22 cellular contexts compared by ENCODE assay signal in the genomic region with DNA sequence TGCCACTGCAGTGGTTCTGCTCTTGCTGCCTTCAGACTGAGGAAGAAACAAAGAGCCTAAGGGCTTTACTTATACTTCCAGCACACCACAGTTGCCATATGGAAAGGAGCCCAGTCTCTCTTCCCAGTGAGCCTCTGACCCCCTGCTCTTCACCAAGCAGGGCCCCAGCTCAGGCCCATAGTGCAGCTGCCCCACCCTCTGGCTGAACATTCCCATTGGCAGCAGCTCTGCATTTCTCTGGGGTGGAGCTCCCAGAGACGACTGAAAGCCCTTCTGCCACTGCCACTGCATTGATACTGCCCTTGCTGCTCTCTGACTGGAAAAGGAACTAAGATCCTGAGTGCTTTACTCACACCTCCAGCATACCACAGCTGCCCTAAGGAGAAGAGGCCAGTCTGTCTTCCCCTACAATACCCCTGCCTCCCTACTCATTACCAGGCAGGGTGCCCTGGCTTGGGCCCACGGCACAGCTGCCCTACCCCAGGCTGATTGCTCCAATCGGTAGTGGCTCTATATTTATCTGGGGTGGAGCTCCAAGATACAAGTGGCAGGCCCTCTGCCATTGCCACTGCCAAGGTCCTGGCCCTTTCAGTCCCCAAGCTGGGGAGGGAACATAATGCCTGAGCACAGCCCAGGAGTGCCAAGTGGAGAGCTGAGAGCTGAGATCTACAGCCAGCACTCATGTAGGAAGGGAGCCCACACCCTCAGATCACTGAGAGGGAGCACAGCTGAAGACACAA. TPM values are rescaled to one million over a fixed set of nuclear protein-coding genes. Genes with fewer than 3 reads are reported as not detected.
DNase-seq lines count a peak whose midpoint lies in the region; ATAC-seq lines count a peak whose summit lies in the region.
"Had no signal": no experiment of that assay in that cellular context is flagged by ENCODE, and none has a peak within 500 bp of the region (broad histone marks: within the 10 kb centered on the region; RNA-seq: fewer than 3 reads in every experiment).

No MANE protein-coding gene starts in this region.

- no peak overlapping the region for H3K23ac ChIP-seq in mesendoderm (ENCODE audit: low read length)

- no peaks in the 10 kb centered on the region for H3K9me3 Mint-ChIP-seq in activated CD4-positive, alpha-beta memory T cell treated with anti-CD3 and anti-CD28 coated beads for 36 hours
- H3K9me3 Mint-ChIP-seq: activated CD4-positive, alpha-beta T cell treated with anti-CD3 and anti-CD28 coated beads, Interleukin-2, amount 10 ng/mL, durations not matched to agents 24 days and 14 days had no signal

- H3K18ac ChIP-seq in mesendoderm (ENCODE audit: low read length), result no peak overlapping the region

- no peaks in the 10 kb centered on the region for H3K27me3 Mint-ChIP-seq in activated CD4-positive, alpha-beta memory T cell treated with anti-CD3 and anti-CD28 coated beads for 36 hours
- H3K27me3 Mint-ChIP-seq: activated CD4-positive, alpha-beta T cell treated with anti-CD3 and anti-CD28 coated beads, Interleukin-2, amount 10 ng/mL, durations not matched to agents 24 days and 14 days had no signal

- no peak overlapping the region for H3K4me2 ChIP-seq in mesendoderm (ENCODE audit: low read length)
- H3K4me2 ChIP-seq: A549, BLaER1 had no signal

- H3K79me2 ChIP-seq in mesendoderm (ENCODE audit: control insufficient read depth, insufficient read depth, low read length), result no peaks in the 10 kb centered on the region

- no peak overlapping the region for H3K56ac ChIP-seq in mesendoderm (ENCODE audit: low read length)

- H3K27ac Mint-ChIP-seq in activated CD4-positive, alpha-beta memory T cell treated with anti-CD3 and anti-CD28 coated beads for 36 hours, result no peak overlapping the region
- H3K27ac Mint-ChIP-seq: activated CD4-positive, alpha-beta T cell treated with anti-CD3 and anti-CD28 coated beads, Interleukin-2, amount 10 ng/mL, durations not matched to agents 24 days and 14 days had no signal

- H3K27ac ChIP-seq in mesendoderm (ENCODE audit: low read depth, low read length), result no peak overlapping the region
- H3K27ac ChIP-seq: A549, BLaER1 had no signal

- no peak overlapping the region for H3K9ac ChIP-seq in mesendoderm (ENCODE audit: low read length)
- H3K9ac ChIP-seq: BLaER1 had no signal

- H2BK15ac ChIP-seq in mesendoderm (replicated peaks; ENCODE audit: low read depth), result no peak overlapping the region

- ATAC-seq in Right ventricle myocardium superior (ENCODE audit: poor library complexity) (peak; percentile 95), HG03520 (IDR thresholded peaks at IDR 0.05; ENCODE audit: unreplicated experiment) (no peak)
- ATAC-seq: A549 had no signal

- H4K5ac ChIP-seq in mesendoderm (ENCODE audit: low read length), result no peak overlapping the region

- no peak overlapping the region for H3K4me3 Mint-ChIP-seq in activated CD4-positive, alpha-beta memory T cell treated with anti-CD3 and anti-CD28 coated beads for 36 hours
- H3K4me3 Mint-ChIP-seq: activated CD4-positive, alpha-beta T cell treated with anti-CD3 and anti-CD28 coated beads, Interleukin-2, amount 10 ng/mL, durations not matched to agents 24 days and 14 days; neural crest cell had no signal

- no CpG with 5 or more reads among the region's 3 CpGs for WGBS in mesendoderm (ENCODE audit: extremely low coverage, insufficient coverage, low lambda C conversion rate)

- H3K79me1 ChIP-seq in mesendoderm (ENCODE audit: low read length), result no peaks in the 10 kb centered on the region

- no peak overlapping the region for H2BK120ac ChIP-seq in mesendoderm (ENCODE audit: low read depth, low read length)

- peaks cover 24% of the 10 kb centered on the region for H3K4me1 Mint-ChIP-seq in activated CD4-positive, alpha-beta memory T cell treated with anti-CD3 and anti-CD28 coated beads for 36 hours (ENCODE audit: low read depth)

- intact Hi-C loops in Right ventricle myocardium superior (cut with DNase I), result no loop called here
- intact Hi-C loops in activated CD4-positive, alpha-beta memory T cell treated with anti-CD3 and anti-CD28 coated beads for 36 hours (cut with micrococcal nuclease), result no loop called here
- intact Hi-C loops in posterior vena cava (cut with DNase I), result no loop called here

- H2AK5ac ChIP-seq in mesendoderm (ENCODE audit: low read length), result no peak overlapping the region

- no peaks in the 10 kb centered on the region for H3K27me3 ChIP-seq in mesendoderm (ENCODE audit: insufficient read depth, low read length, poor library complexity)

- no peak overlapping the region for H3K4ac ChIP-seq in mesendoderm (ENCODE audit: low read depth, low read length)

- H3K36me3 ChIP-seq in mesendoderm (ENCODE audit: control insufficient read depth, insufficient read depth, low read length), result no peaks in the 10 kb centered on the region
- H3K36me3 ChIP-seq: BLaER1 had no signal

- H3K4me1 ChIP-seq in mesendoderm (ENCODE audit: control insufficient read depth, low read depth, low read length), result no peaks in the 10 kb centered on the region
- H3K4me1 ChIP-seq: A549, BLaER1 had no signal

- CTCF ChIA-PET in activated CD4-positive, alpha-beta memory T cell treated with anti-CD3 and anti-CD28 coated beads for 36 hours (lab: Charles Lee), result no interaction called here

- POLR2A ChIA-PET in activated CD4-positive, alpha-beta memory T cell treated with anti-CD3 and anti-CD28 coated beads for 36 hours (lab: Charles Lee), result no interaction called here

- no peak overlapping the region for H2BK5ac ChIP-seq in mesendoderm (ENCODE audit: low read length)

- DNase-seq in DMS 273 (lab: John Stamatoyannopoulos, UW; ENCODE audit: unreplicated experiment) (peak; percentile 71), NCI-H82 treated with DMSO at 0.1 percent for 48 hours (lab: John Stamatoyannopoulos, UW; ENCODE audit: unreplicated experiment) (peak; percentile 16), Right ventricle myocardium superior (peak; percentile 64), mesendoderm (peak; percentile 8), cerebellar nuclear complex (lab: John Stamatoyannopoulos, UW) (no peak), posterior vena cava (ENCODE audit: low spot score) (no peak)
- no peak for DNase-seq in activated CD4-positive, alpha-beta memory T cell treated with anti-CD3 and anti-CD28 coated beads for 36 hours
- DNase-seq: activated CD4-positive, alpha-beta T cell treated with anti-CD3 and anti-CD28 coated beads, Interleukin-2, amount 10 ng/mL, durations not matched to agents 24 days and 14 days; Calu3; foreskin melanocyte; NCI-H1105 treated with DMSO at 0.1 percent for 48 hours; stimulated activated CD4-positive, alpha-beta T cell treated with anti-CD3 and anti-CD28 coated beads, Interleukin-12 subunit alpha, Interleukin-12 subunit beta, amount 100 ng/mL, for 4 hours had no signal

- peaks cover 3% of the 10 kb centered on the region for H3K36me3 Mint-ChIP-seq in activated CD4-positive, alpha-beta memory T cell treated with anti-CD3 and anti-CD28 coated beads for 36 hours

- H4K8ac ChIP-seq in mesendoderm (ENCODE audit: low read depth, low read length), result no peak overlapping the region

- no peak overlapping the region for H3K4me3 ChIP-seq in mesendoderm (ENCODE audit: low read length)
- H3K4me3 ChIP-seq: A549, BLaER1 had no signal

RNA-seq across cellular contexts. Expression of gene AWAT2, which starts 36.1 kb away (rescaled TPM):
- total RNA-seq in Right ventricle myocardium superior (not detected), posterior vena cava (not detected)
- polyA plus RNA-seq in mesendoderm (2013, experiment 1 of 2), result 0.04 TPM
- polyA plus RNA-seq in mesendoderm (2013, experiment 2 of 2), result not detected
- not detected for total RNA-seq in activated CD4-positive, alpha-beta memory T cell treated with anti-CD3 and anti-CD28 coated beads for 36 hours
- total RNA-seq: activated CD4-positive, alpha-beta T cell treated with anti-CD3 and anti-CD28 coated beads, Interleukin-2, amount 10 ng/mL, durations not matched to agents 24 days and 14 days; Calu3; mononuclear cell; neural crest cell; OCI-LY7; ureter had no signal
- polyA plus RNA-seq: A549, adipose tissue had no signal

RNA-seq across cellular contexts. Expression of gene OTUD6A, which starts 48.6 kb away (rescaled TPM):
- not detected for total RNA-seq in Right ventricle myocardium superior
- polyA plus RNA-seq in mesendoderm (2013, experiment 1 of 2), result 0.04 TPM
- 0.04 TPM for polyA plus RNA-seq in mesendoderm (2013, experiment 2 of 2)
- not detected for total RNA-seq in activated CD4-positive, alpha-beta memory T cell treated with anti-CD3 and anti-CD28 coated beads for 36 hours
- total RNA-seq in posterior vena cava, result not detected
- total RNA-seq: activated CD4-positive, alpha-beta T cell treated with anti-CD3 and anti-CD28 coated beads, Interleukin-2, amount 10 ng/mL, durations not matched to agents 24 days and 14 days; Calu3; dermis microvascular lymphatic vessel endothelial cell; endothelial cell of umbilical vein; mononuclear cell; neural crest cell; OCI-LY7; ureter had no signal
- polyA plus RNA-seq: A549, adipose tissue, endothelial cell of umbilical vein had no signal

Comparison
In these comparisons a context has a peak if more than half of its experiments do, and no peak if none do; other contexts are left out.
1. DNase-seq: peak in DMS 273 (single experiment), NCI-H82 treated with DMSO at 0.1 percent for 48 hours (single experiment), Right ventricle myocardium superior (single experiment) and mesendoderm (single experiment); none in cerebellar nuclear complex (0 of 2), activated CD4-positive, alpha-beta memory T cell treated with anti-CD3 and anti-CD28 coated beads for 36 hours (single experiment) and posterior vena cava (single experiment).